25 cellular contexts compared by ENCODE assay signal in the genomic region with DNA sequence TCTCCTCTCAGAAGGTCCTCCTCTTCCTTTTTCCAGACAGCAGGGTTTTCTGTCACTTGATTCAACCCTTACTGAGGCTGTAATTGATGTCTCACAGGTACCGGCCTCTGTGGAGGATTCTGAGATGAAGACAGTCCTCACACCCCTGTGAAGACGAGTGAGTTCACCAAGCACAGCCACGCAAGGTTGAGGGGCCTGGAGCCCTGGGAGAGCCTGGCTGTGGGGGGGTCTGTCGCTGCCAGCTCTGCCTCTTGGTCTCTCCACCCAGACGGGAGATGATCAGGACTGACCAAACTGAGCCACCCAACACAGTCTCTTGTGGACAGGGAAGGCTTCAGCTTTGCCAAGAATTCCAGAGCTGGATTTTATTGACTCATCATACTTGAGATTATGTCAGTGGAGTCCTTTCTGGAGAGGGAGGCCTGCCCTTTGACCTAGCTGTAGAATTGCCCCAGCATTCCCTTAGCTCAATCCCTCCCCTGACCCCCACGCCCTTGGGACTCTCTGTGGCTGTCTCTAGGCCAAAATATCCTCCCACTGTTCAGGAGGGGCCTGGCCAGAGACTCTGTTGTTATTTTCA. TPM values are rescaled to one million over a fixed set of nuclear protein-coding genes. Genes with fewer than 3 reads are reported as not detected.
"Had no signal": no experiment of that assay in that cellular context is flagged by ENCODE, and none has a peak within 500 bp of the region (broad histone marks: within the 10 kb centered on the region; RNA-seq: fewer than 3 reads in every experiment).

No MANE protein-coding gene starts in this region.

- ATAC-seq: gastroesophageal sphincter; left colon; left ventricle myocardium superior; natural killer cell; stimulated activated memory B cell treated with anti-CD40 and anti-IgM and Interleukin-4, amounts not matched to agents 10 μg/mL and 1 μg/mL and 100 μg/mL, for 72 hours; upper lobe of right lung had no signal

- H3K36me3 Mint-ChIP-seq: stimulated activated memory B cell treated with anti-CD40 and anti-IgM and Interleukin-4, amounts not matched to agents 10 μg/mL and 1 μg/mL and 100 μg/mL, for 72 hours had no signal

- DNase-seq: cortex of kidney; dorsolateral prefrontal cortex; effector memory CD4-positive, alpha-beta T cell; foreskin fibroblast; left colon; left ventricle myocardium superior; mesendoderm; natural killer cell; posterior cingulate gyrus; stimulated activated CD4-positive, alpha-beta T cell treated with anti-CD3 and anti-CD28 coated beads, Interleukin-4, amount 100 ng/mL, for 24 hours; upper lobe of right lung had no signal

- H3K9me3 ChIP-seq: upper lobe of right lung, vagina had no signal

- H3K27me3 ChIP-seq: right atrium auricular region, tibial nerve, vagina had no signal

- H3K36me3 ChIP-seq: esophagus muscularis mucosa, gastroesophageal sphincter, right atrium auricular region, tibial nerve, upper lobe of right lung, vagina had no signal

- H3K27ac ChIP-seq: dorsolateral prefrontal cortex, epithelial cell of prostate, esophagus muscularis mucosa, gastroesophageal sphincter, right atrium auricular region, tibial nerve, upper lobe of right lung, vagina had no signal

- H3K4me1 Mint-ChIP-seq: natural killer cell; neural crest cell; stimulated activated memory B cell treated with anti-CD40 and anti-IgM and Interleukin-4, amounts not matched to agents 10 μg/mL and 1 μg/mL and 100 μg/mL, for 72 hours had no signal

- H3K27ac Mint-ChIP-seq: natural killer cell; stimulated activated memory B cell treated with anti-CD40 and anti-IgM and Interleukin-4, amounts not matched to agents 10 μg/mL and 1 μg/mL and 100 μg/mL, for 72 hours; stimulated activated naive CD8-positive, alpha-beta T cell treated with anti-CD3 and anti-CD28 coated beads, Interleukin-15, Interleukin-2, amounts not matched to agents 100 ng/mL and 50 ng/mL, for 24 hours had no signal

- H3K4me1 ChIP-seq: esophagus muscularis mucosa, gastroesophageal sphincter, right atrium auricular region, tibial nerve, upper lobe of right lung, vagina had no signal

- H3K4me3 Mint-ChIP-seq: natural killer cell; neural crest cell; stimulated activated memory B cell treated with anti-CD40 and anti-IgM and Interleukin-4, amounts not matched to agents 10 μg/mL and 1 μg/mL and 100 μg/mL, for 72 hours; stimulated activated naive CD8-positive, alpha-beta T cell treated with anti-CD3 and anti-CD28 coated beads, Interleukin-15, Interleukin-2, amounts not matched to agents 100 ng/mL and 50 ng/mL, for 24 hours had no signal

- H3K4me3 ChIP-seq: dorsolateral prefrontal cortex, esophagus muscularis mucosa, gastroesophageal sphincter, right atrium auricular region, smooth muscle cell, tibial nerve, upper lobe of right lung, vagina had no signal

RNA-seq across cellular contexts. Expression of gene CRHR1, which starts 51.1 kb away (rescaled TPM):
- total RNA-seq: kidney epithelial cell, left colon, left ventricle myocardium superior, lung microvascular endothelial cell, mononuclear cell, natural killer cell, osteocyte, right atrium auricular region, tibial nerve, upper lobe of right lung had no signal
- polyA plus RNA-seq: smooth muscle cell had no signal
